ENCODE assay signal across 16 cellular contexts in genomic region chr2:172596776-172597175, GRCh38. TPM values are rescaled to one million over a fixed set of nuclear protein-coding genes. Genes with fewer than 3 reads are reported as not detected.
DNase-seq lines count a peak whose midpoint lies in the region; ATAC-seq and TF ChIP-seq lines count a peak whose summit lies in the region.
"Had no signal": no experiment of that assay in that cellular context is flagged by ENCODE, and none has a peak within 500 bp of the region (broad histone marks: within the 10 kb centered on the region; RNA-seq: fewer than 3 reads in every experiment).

No MANE protein-coding gene starts in this region.

- no peaks in the 10 kb centered on the region for H4K20me1 ChIP-seq in MM.1S (ENCODE audit: insufficient read depth, low read length)

- H3K27me3 ChIP-seq in GM06990 (replicated peaks; ENCODE audit: control insufficient read depth, insufficient read depth, low read length) (no peaks in the 10 kb centered on the region), MM.1S (replicated peaks; ENCODE audit: insufficient read depth, low read length) (no peaks in the 10 kb centered on the region)
- H3K27me3 ChIP-seq: transverse colon had no signal

- H3K4me1 Mint-ChIP-seq in T-helper 2 cell treated with Interferon-gamma antibody and Interleukin-4, amounts not matched to agents 5 μg/mL and 100 μg/mL, for 36 hours (ENCODE audit: low read depth), result peaks cover 4% of the 10 kb centered on the region
- H3K4me1 Mint-ChIP-seq in activated naive CD8-positive, alpha-beta T cell treated with anti-CD3 and anti-CD28 coated beads for 36 hours, result peaks cover 24% of the 10 kb centered on the region

- H3K4me1 ChIP-seq in MM.1S (ENCODE audit: low read length), result peaks cover 63% of the 10 kb centered on the region
- H3K4me1 ChIP-seq: transverse colon had no signal

- peak; percentile 60 for ATAC-seq in GM19328 (IDR thresholded peaks at IDR 0.05; ENCODE audit: unreplicated experiment)
- ATAC-seq in HG02840 (IDR thresholded peaks at IDR 0.05; ENCODE audit: low FRiP score, unreplicated experiment), result peak; percentile 63

- no peak for TF ChIP-seq CTCF in GM06990 (IDR thresholded peaks at IDR 0.05; ENCODE audit: insufficient read depth, low read length, poor library complexity, severe bottlenecking)
- no peak for TF ChIP-seq CTCF in MM.1S (IDR thresholded peaks at IDR 0.05; ENCODE audit: low read length)

- H3F3A ChIP-seq in MM.1S (ENCODE audit: insufficient read depth, low read length), result peaks cover 60% of the 10 kb centered on the region

- peak overlapping the region; percentile 99 for H3K27ac ChIP-seq in MM.1S (ENCODE audit: low read length)

- H3K36me3 ChIP-seq in GM06990 (ENCODE audit: control insufficient read depth, insufficient read depth, low read length) (peaks cover 3% of the 10 kb centered on the region), MM.1S (replicated peaks; ENCODE audit: insufficient read depth, low read length) (peaks cover 37% of the 10 kb centered on the region; the same call in 1 of the 2 replicates)

- H3K4me2 ChIP-seq in MM.1S (ENCODE audit: low read depth, low read length), result peak overlapping the region; percentile 49; the same call in 1 of the 2 replicates

- H3K27me3 Mint-ChIP-seq in T-helper 2 cell treated with Interferon-gamma antibody and Interleukin-4, amounts not matched to agents 5 μg/mL and 100 μg/mL, for 36 hours (ENCODE audit: low read depth), result no peaks in the 10 kb centered on the region
- no peaks in the 10 kb centered on the region for H3K27me3 Mint-ChIP-seq in activated naive CD8-positive, alpha-beta T cell treated with anti-CD3 and anti-CD28 coated beads for 36 hours

- H3K4me3 Mint-ChIP-seq in T-helper 2 cell treated with Interferon-gamma antibody and Interleukin-4, amounts not matched to agents 5 μg/mL and 100 μg/mL, for 36 hours, result no peak overlapping the region
- H3K4me3 Mint-ChIP-seq in activated naive CD8-positive, alpha-beta T cell treated with anti-CD3 and anti-CD28 coated beads for 36 hours, result no peak overlapping the region

- no peaks in the 10 kb centered on the region for H3K9me3 ChIP-seq in MM.1S (replicated peaks; ENCODE audit: insufficient read depth, low read length)
- H3K9me3 ChIP-seq: transverse colon had no signal

- H3K79me2 ChIP-seq in MM.1S (ENCODE audit: low read length), result peaks cover 76% of the 10 kb centered on the region

- H3K9me2 ChIP-seq in MM.1S (replicated peaks; ENCODE audit: insufficient read depth, low read length), result no peaks in the 10 kb centered on the region

- no peak overlapping the region for H3K27ac Mint-ChIP-seq in T-helper 2 cell treated with Interferon-gamma antibody and Interleukin-4, amounts not matched to agents 5 μg/mL and 100 μg/mL, for 36 hours
- H3K27ac Mint-ChIP-seq in activated naive CD8-positive, alpha-beta T cell treated with anti-CD3 and anti-CD28 coated beads for 36 hours, result no peak overlapping the region

- DNase-seq in GM06990 (ENCODE audit: extremely low read depth, insufficient read length) (peak; percentile 47), MM.1S (peak; percentile 95), activated T-cell treated with anti-CD3 and anti-CD28 coated beads for 4 hours (no peak), HT-29 (ENCODE audit: low spot score) (no peak)
- no peak for DNase-seq in T-helper 2 cell treated with Interferon-gamma antibody and Interleukin-4, amounts not matched to agents 5 μg/mL and 100 μg/mL, for 36 hours (ENCODE audit: low spot score)
- no peak for DNase-seq in activated naive CD8-positive, alpha-beta T cell treated with anti-CD3 and anti-CD28 coated beads for 36 hours
- DNase-seq: Karpas-422; NCI-H1930; NCI-H82; SHP77; stimulated activated CD4-positive, alpha-beta T cell treated with anti-CD3 and anti-CD28 coated beads, Interleukin-4, amount 100 ng/mL, for 24 hours; T-helper 9 cell; transverse colon had no signal

- no peaks in the 10 kb centered on the region for H3K9me3 Mint-ChIP-seq in T-helper 2 cell treated with Interferon-gamma antibody and Interleukin-4, amounts not matched to agents 5 μg/mL and 100 μg/mL, for 36 hours
- no peaks in the 10 kb centered on the region for H3K9me3 Mint-ChIP-seq in activated naive CD8-positive, alpha-beta T cell treated with anti-CD3 and anti-CD28 coated beads for 36 hours
- H3K9me3 Mint-ChIP-seq: activated naive CD4-positive, alpha-beta T cell treated with anti-CD3 and anti-CD28 coated beads, Interleukin-2, amount 50 U/mL, for 72 hours had no signal

- H3K4me3 ChIP-seq in GM06990 (replicated peaks; ENCODE audit: low read depth, low read length) (no peak overlapping the region), MM.1S (ENCODE audit: low read length) (no peak overlapping the region)
- H3K4me3 ChIP-seq: transverse colon had no signal

- H3K9ac ChIP-seq in MM.1S (ENCODE audit: low read length), result peak overlapping the region; percentile 81

- peaks cover 58% of the 10 kb centered on the region for H3K36me3 Mint-ChIP-seq in T-helper 2 cell treated with Interferon-gamma antibody and Interleukin-4, amounts not matched to agents 5 μg/mL and 100 μg/mL, for 36 hours (ENCODE audit: low read depth)
- peaks cover 27% of the 10 kb centered on the region for H3K36me3 Mint-ChIP-seq in activated naive CD8-positive, alpha-beta T cell treated with anti-CD3 and anti-CD28 coated beads for 36 hours

- H2AFZ ChIP-seq in MM.1S (ENCODE audit: low read length), result no peak overlapping the region

RNA-seq across cellular contexts. Expression of gene PDK1, which starts 40.9 kb away (rescaled TPM):
- total RNA-seq in activated naive CD8-positive, alpha-beta T cell treated with anti-CD3 and anti-CD28 coated beads for 36 hours, result 10 to 100 TPM; 42.2 to 46.6 TPM
- total RNA-seq in HT-29 (2014; rRNA removed; shearing (Covaris generic)), result 9.7 and 20.7 TPM in 2 replicates

Comparison
In these comparisons a context has a peak if more than half of its experiments do, and no peak if none do; other contexts are left out.
1. DNase-seq: peak in GM06990 (single experiment) and MM.1S (single experiment); none in T-helper 2 cell treated with Interferon-gamma antibody and Interleukin-4, amounts not matched to agents 5 μg/mL and 100 μg/mL, for 36 hours (single experiment), activated naive CD8-positive, alpha-beta T cell treated with anti-CD3 and anti-CD28 coated beads for 36 hours (single experiment), activated T-cell treated with anti-CD3 and anti-CD28 coated beads for 4 hours (single experiment) and HT-29 (single experiment).